8 cellular contexts compared by ENCODE assay signal in the genomic region with DNA sequence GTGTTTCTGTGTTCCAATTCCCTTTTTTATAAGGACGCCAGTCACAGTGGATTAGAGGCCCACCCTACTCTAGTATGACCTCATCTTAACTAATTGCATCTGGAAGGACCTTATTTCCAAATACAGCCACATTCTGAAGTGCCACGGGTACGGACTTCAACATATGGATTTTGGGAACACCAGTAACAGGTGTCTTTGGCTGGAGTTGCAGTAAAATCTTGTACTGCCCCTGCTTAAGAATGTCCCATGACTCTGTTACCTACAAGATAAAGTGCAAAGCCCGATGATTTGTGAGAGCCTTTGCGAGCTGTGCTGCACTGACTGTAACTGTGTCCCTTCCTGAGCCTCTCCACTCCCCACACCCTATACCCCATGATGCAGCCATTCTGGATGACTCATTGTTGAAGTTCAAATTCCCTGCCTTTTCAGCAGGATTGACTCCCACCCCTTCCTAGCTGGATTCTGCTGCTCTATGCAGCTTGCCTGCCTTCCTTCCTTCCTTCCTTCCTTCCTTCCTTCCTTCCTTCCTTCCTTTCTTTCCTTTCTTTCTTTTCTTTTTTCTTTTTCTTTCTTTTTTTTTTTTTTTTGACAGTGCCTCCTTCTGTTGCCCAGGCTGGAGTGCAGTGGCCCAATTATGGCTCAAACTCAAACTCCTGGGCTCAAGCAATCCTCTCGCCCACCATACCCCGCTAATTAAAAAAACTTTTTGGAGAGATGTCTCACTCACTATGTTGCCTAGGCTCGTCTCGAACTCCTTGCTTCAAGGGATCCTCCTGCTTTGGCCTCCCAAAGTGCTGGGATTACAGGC. TPM values are rescaled to one million over a fixed set of nuclear protein-coding genes. Genes with fewer than 3 reads are reported as not detected.
DNase-seq lines count a peak whose midpoint lies in the region; ATAC-seq, FAIRE-seq and TF ChIP-seq lines count a peak whose summit lies in the region.

No MANE protein-coding gene starts in this region.

- no peak for TF ChIP-seq CTCF in brain microvascular endothelial cell (IDR thresholded peaks at IDR 0.05; ENCODE audit: low read depth, low read length, missing control alignments)
- TF ChIP-seq CTCF in RWPE1 (conservative IDR thresholded peaks at IDR 0.05; ENCODE audit: low read depth) = no peak

- H3K27me3 ChIP-seq in brain microvascular endothelial cell (replicated peaks) (peaks cover 22% of the 10 kb centered on the region), mononuclear cell (ENCODE audit: insufficient read depth, low read length) (peaks cover 27% of the 10 kb centered on the region)

- CTCF ChIA-PET in RWPE1 (lab: Yijun Ruan, JAX) = interaction anchor here (0.6 kb wide), 1 partner anchor 84 kb away, joined by 3 read pairs; no protein-coding TSS in a partner anchor

- DNase-seq in AG08395 (ENCODE audit: low spot score) = peak; percentile 25
- no peak for DNase-seq in HTR-8/SVneo (ENCODE audit: insufficient read length, low spot score)
- peak; percentile 9 for DNase-seq in brain microvascular endothelial cell
- no peak for DNase-seq in RWPE1 (ENCODE audit: low spot score)
- DNase-seq in SKM-1 treated with dmso at 0.1 percent for 144 hours (lab: John Stamatoyannopoulos, UW; ENCODE audit: unreplicated experiment) = no peak

- FAIRE-seq in HTR-8/SVneo (lab: Jason Lieb, UNC) = peak; percentile 13

- H3K27ac ChIP-seq in brain microvascular endothelial cell (no peak overlapping the region), RWPE1 (no peak overlapping the region)

- in situ Hi-C loops in brain microvascular endothelial cell (cut with HindIII; ENCODE audit: low pct_ligation_motif_present, low sequenced_read_pairs) = no loop called here

- no peak overlapping the region for H3K4me3 ChIP-seq in brain microvascular endothelial cell (ENCODE audit: low read depth, low read length)
- peak overlapping the region; percentile 70 for H3K4me3 ChIP-seq in mononuclear cell (ENCODE audit: low read length)

- H3K4me1 ChIP-seq in mononuclear cell (ENCODE audit: insufficient read depth, low read length) = peaks cover 66% of the 10 kb centered on the region

- POLR2A ChIA-PET in RWPE1 (lab: Yijun Ruan, JAX; ENCODE audit: low non-redundant PET) = no interaction called here

- ATAC-seq in GM18867 (IDR thresholded peaks at IDR 0.05; ENCODE audit: unreplicated experiment) (no peak), HG03097 (IDR thresholded peaks at IDR 0.05; ENCODE audit: low FRiP score, unreplicated experiment) (no peak)

- no peaks in the 10 kb centered on the region for H3K36me3 ChIP-seq in brain microvascular endothelial cell (replicated peaks)

- H3K9me3 ChIP-seq in mononuclear cell (ENCODE audit: low read depth, low read length) = no peaks in the 10 kb centered on the region

RNA-seq across cellular contexts. Expression of gene HCRT, which starts 2.1 kb away (rescaled TPM):
- total RNA-seq in mononuclear cell = not detected

RNA-seq across cellular contexts. Expression of gene KCNH4, which starts 2.2 kb away (rescaled TPM):
- total RNA-seq in mononuclear cell = under 0.01 TPM

RNA-seq across cellular contexts. Expression of gene GHDC, which starts 11.2 kb away (rescaled TPM):
- 9.9 TPM for total RNA-seq in mononuclear cell

RNA-seq across cellular contexts. Expression of gene RAB5C, which starts 28.3 kb away (rescaled TPM):
- total RNA-seq in mononuclear cell = 106 TPM

Comparison
In these comparisons a context has a peak if more than half of its experiments do, and no peak if none do; other contexts are left out.
1. DNase-seq: peak in AG08395 (single experiment) and brain microvascular endothelial cell (single experiment); none in HTR-8/SVneo (single experiment), RWPE1 (single experiment) and SKM-1 treated with dmso at 0.1 percent for 144 hours (single experiment).